Comparison of ENCODE assay signal across 9 cellular contexts in genomic region chr6:31493875-31494694, GRCh38. TPM values are rescaled to one million over a fixed set of nuclear protein-coding genes. Genes with fewer than 3 reads are reported as not detected.
DNase-seq lines count a peak whose midpoint lies in the region; ATAC-seq lines count a peak whose summit lies in the region.
"Had no signal": no experiment of that assay in that cellular context is flagged by ENCODE, and none has a peak within 500 bp of the region (broad histone marks: within the 10 kb centered on the region; RNA-seq: fewer than 3 reads in every experiment).

No MANE protein-coding gene starts in this region.

- peak; percentile 35 for ATAC-seq in GM18870 (IDR thresholded peaks at IDR 0.05; ENCODE audit: unreplicated experiment)

- in situ Hi-C loops in KBM-7 (cut with MboI; ENCODE audit: low pct_unique_long_range_greater_than_20kb, low sequenced_read_pairs) = no loop called here

- DNase-seq in Ammon's horn (ENCODE audit: low spot score) (peak; percentile 77), KBM-7 (peak; percentile 86), SK-N-DZ (ENCODE audit: low spot score) (peak; percentile 48), germinal center (ENCODE audit: low spot score) (peak; percentile 60), occipital lobe (lab: John Stamatoyannopoulos, UW) (peak; percentile 12), superior temporal gyrus (ENCODE audit: extremely low spot score) (peak; percentile 53)
- DNase-seq in activated naive CD4-positive, alpha-beta T cell treated with Interleukin-2 at 50 U/mL for 16 hours = peak; percentile 86

RNA-seq across cellular contexts. Expression of gene MICB, which starts 3.9 kb away (rescaled TPM):
- polyA plus RNA-seq in SK-N-DZ (2014; cell fraction: cytosol; rRNA removed) = 0.14 and 0.53 TPM in 2 replicates
- 0.43 TPM in 1 of 2 replicates, not detected in the other for polyA plus RNA-seq in SK-N-DZ (2014; cell fraction: nucleus; rRNA removed)
- 0.47 TPM for total RNA-seq in occipital lobe

RNA-seq across cellular contexts. Expression of gene MCCD1, which starts 34.7 kb away (rescaled TPM):
- polyA plus RNA-seq in SK-N-DZ (2014; cell fraction: cytosol; rRNA removed) = not detected in 2 replicates
- not detected in 2 replicates for polyA plus RNA-seq in SK-N-DZ (2014; cell fraction: nucleus; rRNA removed)
- total RNA-seq in occipital lobe = not detected
- total RNA-seq: T-helper 2 cell treated with Interferon-gamma antibody and Interleukin-4, amounts not matched to agents 100 ng/mL and 5 ng/mL, for 36 hours had no signal

RNA-seq across cellular contexts. Expression of gene DDX39B, which starts 47.7 kb away (rescaled TPM):
- polyA plus RNA-seq in SK-N-DZ (2014; cell fraction: cytosol; rRNA removed) = 617 and 695 TPM in 2 replicates
- polyA plus RNA-seq in SK-N-DZ (2014; cell fraction: nucleus; rRNA removed) = 471 and 621 TPM in 2 replicates
- 288 TPM for total RNA-seq in occipital lobe

RNA-seq across cellular contexts. Expression of gene ATP6V1G2, which starts 52.3 kb away (rescaled TPM):
- 9.1 and 16.7 TPM in 2 replicates for polyA plus RNA-seq in SK-N-DZ (2014; cell fraction: cytosol; rRNA removed)
- 12.3 and 18.2 TPM in 2 replicates for polyA plus RNA-seq in SK-N-DZ (2014; cell fraction: nucleus; rRNA removed)
- total RNA-seq in occipital lobe = 54.0 TPM

RNA-seq across cellular contexts. Expression of gene NFKBIL1, which starts 53.3 kb away (rescaled TPM):
- polyA plus RNA-seq in SK-N-DZ (2014; cell fraction: cytosol; rRNA removed) = 47.9 and 61.7 TPM in 2 replicates
- polyA plus RNA-seq in SK-N-DZ (2014; cell fraction: nucleus; rRNA removed) = 24.3 and 40.8 TPM in 2 replicates
- total RNA-seq in occipital lobe = 21.7 TPM

Comparison
In these comparisons a context has a peak if more than half of its experiments do, and no peak if none do; other contexts are left out.
1. Peak in every context shown above with its lines: DNase-seq and ATAC-seq.
2. DNase-seq: peak in every context shown above with its lines; median percentile 86 in KBM-7; 86 in activated naive CD4-positive, alpha-beta T cell treated with Interleukin-2 at 50 U/mL for 16 hours; 77 in Ammon's horn; 60 in germinal center; 53 in superior temporal gyrus; 48 in SK-N-DZ; 12 in occipital lobe.